1 cellular context compared by ENCODE assay signal in the genomic region with DNA sequence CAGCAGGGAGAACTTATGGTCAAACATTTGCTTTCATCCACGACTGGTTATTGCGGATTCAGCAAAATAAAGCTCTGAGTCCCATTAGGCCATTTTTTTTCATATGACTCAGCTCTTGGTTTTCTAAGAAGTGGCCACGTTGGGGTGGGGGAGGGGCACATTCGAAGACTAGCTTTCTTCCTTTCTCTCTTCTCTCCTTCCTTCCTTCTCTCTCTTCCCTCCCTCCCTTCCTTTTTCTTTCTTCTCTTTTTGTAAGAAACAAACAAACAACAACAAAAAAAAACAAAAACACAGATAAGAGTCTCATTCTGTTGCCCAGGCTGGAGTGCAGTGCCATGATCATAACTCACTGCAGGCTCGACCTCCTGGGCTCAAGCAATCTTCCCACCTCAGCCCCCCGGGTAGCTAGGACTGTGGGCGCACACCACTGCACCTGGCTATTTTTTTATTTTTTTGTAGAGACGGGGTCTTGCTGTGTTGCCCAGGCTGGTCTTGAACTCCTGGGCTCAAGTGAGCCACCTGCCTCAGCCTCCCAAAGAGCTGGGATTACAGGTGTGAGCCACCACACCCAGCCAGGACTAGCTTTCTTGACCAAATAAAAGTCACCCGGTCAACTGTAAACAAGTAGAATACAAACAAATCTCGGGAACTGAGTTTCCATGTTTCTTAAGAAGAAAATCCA.
A peak's percentile ranks its signal among the peaks of the same experiment; 100 is the strongest.
TF ChIP-seq lines count a peak whose summit lies in the region.

No MANE protein-coding gene starts in this region.

TF ChIP-seq in K562, 482 proteins besides CTCF, POLR2A, EP300 and RAD21 (continued from another document):
- TF ChIP-seq, protein P1, sequence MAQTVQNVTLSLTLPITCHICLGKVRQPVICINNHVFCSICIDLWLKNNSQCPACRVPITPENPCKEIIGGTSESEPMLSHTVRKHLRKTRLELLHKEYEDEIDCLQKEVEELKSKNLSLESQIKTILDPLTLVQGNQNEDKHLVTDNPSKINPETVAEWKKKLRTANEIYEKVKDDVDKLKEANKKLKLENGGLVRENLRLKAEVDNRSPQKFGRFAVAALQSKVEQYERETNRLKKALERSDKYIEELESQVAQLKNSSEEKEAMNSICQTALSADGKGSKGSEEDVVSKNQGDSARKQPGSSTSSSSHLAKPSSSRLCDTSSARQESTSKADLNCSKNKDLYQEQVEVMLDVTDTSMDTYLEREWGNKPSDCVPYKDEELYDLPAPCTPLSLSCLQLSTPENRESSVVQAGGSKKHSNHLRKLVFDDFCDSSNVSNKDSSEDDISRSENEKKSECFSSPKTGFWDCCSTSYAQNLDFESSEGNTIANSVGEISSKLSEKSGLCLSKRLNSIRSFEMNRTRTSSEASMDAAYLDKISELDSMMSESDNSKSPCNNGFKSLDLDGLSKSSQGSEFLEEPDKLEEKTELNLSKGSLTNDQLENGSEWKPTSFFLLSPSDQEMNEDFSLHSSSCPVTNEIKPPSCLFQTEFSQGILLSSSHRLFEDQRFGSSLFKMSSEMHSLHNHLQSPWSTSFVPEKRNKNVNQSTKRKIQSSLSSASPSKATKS (CRISPR knock-in tag; IDR thresholded peaks at IDR 0.05): no peak
- TF ChIP-seq DPF2 (IDR thresholded peaks at IDR 0.05) (peak; percentile 91), CEBPB (tag; IDR thresholded peaks at IDR 0.05) (no peak), POLR2AphosphoS5 (IDR thresholded peaks at IDR 0.05; ENCODE audit: control insufficient read depth, insufficient read depth, low read depth, low read length) (peak; percentile 25; the same call in 1 of the 2 replicates), SP2 (IDR thresholded peaks at IDR 0.05; ENCODE audit: extremely low read depth, low read depth, low read length, poor library complexity, severe bottlenecking) (no peak), GTF2B (IDR thresholded peaks at IDR 0.05; ENCODE audit: extremely low read depth, insufficient read length) (no peak), DMBX1 (CRISPR knock-in tag; IDR thresholded peaks at IDR 0.05; ENCODE audit: borderline replicate concordance) (peak; percentile 89), NCOA6 (IDR thresholded peaks at IDR 0.05) (no peak; the same call in 1 of the 2 replicates), ZNF41 (CRISPR knock-in tag; conservative IDR thresholded peaks at IDR 0.05) (no peak), MLLT1 (IDR thresholded peaks at IDR 0.05) (peak; percentile 42 to 63; a peak in 2 of 4 replicates), NBN (IDR thresholded peaks at IDR 0.05; ENCODE audit: low read depth) (peak; percentile 84; the same call in 1 of the 2 replicates), L3MBTL2 (IDR thresholded peaks at IDR 0.05) (peak; percentile 97), SMAD4 (CRISPR knock-in tag; conservative IDR thresholded peaks at IDR 0.05) (peak; percentile 80), PHTF2 (CRISPR knock-in tag; IDR thresholded peaks at IDR 0.05) (no peak), ZNF766 (CRISPR knock-in tag; conservative IDR thresholded peaks at IDR 0.05) (peak; percentile 77), RCOR1 (IDR thresholded peaks at IDR 0.05; ENCODE audit: borderline replicate concordance in 1 of 2, low read depth in 2 of 2, low read length in 2 of 2) (0 out of 4 replicates have a peak, but pooled peaks of 1 of the 2 experiments have one; percentile 37), LEF1 (IDR thresholded peaks at IDR 0.05) (peak; percentile 98), FOXJ3 (CRISPR knock-in tag; IDR thresholded peaks at IDR 0.05) (no peak), SMAD3 (CRISPR knock-in tag; conservative IDR thresholded peaks at IDR 0.05) (no peak), E2F6 (IDR thresholded peaks at IDR 0.05; ENCODE audit: borderline replicate concordance in 1 of 2, extremely low read depth in 1 of 2, insufficient read depth in 1 of 2, insufficient read length in 1 of 2, low read depth in 1 of 2, low read length in 1 of 2, poor library complexity in 1 of 2, severe bottlenecking in 1 of 2) (peak; percentile 70 to 76), HSF4 (CRISPR knock-in tag; IDR thresholded peaks at IDR 0.05; ENCODE audit: borderline replicate concordance) (no peak), DNMT1 (IDR thresholded peaks at IDR 0.05) (no peak), RAD51 (IDR thresholded peaks at IDR 0.05; ENCODE audit: borderline replicate concordance, low read depth) (0 out of 2 replicates have a peak, but pooled peaks have one; percentile 11), ZNF512 (tag; IDR thresholded peaks at IDR 0.05) (no peak), SMARCA5 (IDR thresholded peaks at IDR 0.05) (no peak)
- TF ChIP-seq, protein P2, sequence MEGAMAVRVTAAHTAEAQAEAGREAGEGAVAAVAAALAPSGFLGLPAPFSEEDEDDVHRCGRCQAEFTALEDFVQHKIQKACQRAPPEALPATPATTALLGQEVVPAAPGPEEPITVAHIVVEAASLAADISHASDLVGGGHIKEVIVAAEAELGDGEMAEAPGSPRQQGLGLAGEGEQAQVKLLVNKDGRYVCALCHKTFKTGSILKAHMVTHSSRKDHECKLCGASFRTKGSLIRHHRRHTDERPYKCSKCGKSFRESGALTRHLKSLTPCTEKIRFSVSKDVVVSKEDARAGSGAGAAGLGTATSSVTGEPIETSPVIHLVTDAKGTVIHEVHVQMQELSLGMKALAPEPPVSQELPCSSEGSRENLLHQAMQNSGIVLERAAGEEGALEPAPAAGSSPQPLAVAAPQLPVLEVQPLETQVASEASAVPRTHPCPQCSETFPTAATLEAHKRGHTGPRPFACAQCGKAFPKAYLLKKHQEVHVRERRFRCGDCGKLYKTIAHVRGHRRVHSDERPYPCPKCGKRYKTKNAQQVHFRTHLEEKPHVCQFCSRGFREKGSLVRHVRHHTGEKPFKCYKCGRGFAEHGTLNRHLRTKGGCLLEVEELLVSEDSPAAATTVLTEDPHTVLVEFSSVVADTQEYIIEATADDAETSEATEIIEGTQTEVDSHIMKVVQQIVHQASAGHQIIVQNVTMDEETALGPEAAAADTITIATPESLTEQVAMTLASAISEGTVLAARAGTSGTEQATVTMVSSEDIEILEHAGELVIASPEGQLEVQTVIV (CRISPR knock-in tag; IDR thresholded peaks at IDR 0.05; ENCODE audit: borderline replicate concordance): no peak
